ENCODE assay signal across 1 cellular context in the genomic region with DNA sequence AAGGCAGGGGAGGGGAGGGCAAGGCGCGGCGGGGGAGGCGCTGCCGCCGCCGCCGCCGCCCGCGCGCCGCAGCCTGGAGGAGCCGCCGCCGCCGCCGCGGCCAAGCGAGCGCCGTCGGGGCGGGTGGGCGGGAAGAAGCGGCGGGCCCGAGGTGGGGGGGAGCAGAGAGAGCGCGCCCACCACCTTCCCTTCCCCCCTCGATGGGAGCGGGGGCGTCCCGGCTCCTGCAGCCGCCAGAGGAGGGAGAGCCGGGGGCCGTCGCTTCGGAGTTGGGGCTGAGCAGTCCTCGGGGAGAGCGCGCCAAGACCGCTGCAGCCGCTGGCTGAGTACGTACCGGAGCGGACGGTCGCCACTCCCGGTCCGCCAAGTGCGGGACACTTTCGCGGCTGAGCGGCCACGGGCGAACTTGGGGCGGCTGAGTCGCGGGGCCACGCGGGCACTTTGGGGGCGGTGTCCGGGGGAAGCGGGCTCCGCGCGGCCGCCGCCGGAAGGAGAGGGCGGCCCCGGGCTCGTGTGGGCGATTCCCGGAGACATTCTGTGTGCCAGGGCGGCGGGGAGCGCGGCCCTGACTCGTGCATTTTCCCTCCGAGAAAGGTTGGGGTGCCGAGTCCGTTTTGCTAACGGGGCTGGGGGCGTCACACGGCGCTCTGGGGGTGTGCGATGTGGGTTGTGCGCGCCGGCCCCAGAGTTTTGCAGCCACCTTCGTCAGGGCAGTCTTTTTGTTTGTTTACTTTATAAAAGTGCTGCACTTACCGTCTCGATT.
TF ChIP-seq lines count a peak whose summit lies in the region.

A gene with protein sequence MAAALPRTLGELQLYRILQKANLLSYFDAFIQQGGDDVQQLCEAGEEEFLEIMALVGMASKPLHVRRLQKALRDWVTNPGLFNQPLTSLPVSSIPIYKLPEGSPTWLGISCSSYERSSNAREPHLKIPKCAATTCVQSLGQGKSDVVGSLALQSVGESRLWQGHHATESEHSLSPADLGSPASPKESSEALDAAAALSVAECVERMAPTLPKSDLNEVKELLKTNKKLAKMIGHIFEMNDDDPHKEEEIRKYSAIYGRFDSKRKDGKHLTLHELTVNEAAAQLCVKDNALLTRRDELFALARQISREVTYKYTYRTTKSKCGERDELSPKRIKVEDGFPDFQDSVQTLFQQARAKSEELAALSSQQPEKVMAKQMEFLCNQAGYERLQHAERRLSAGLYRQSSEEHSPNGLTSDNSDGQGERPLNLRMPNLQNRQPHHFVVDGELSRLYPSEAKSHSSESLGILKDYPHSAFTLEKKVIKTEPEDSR (plus strand): TSS at position 49 of the 763 bp plus-strand sequence. CDS start 10,094 bp downstream, outside the sequence.

TF ChIP-seq in HepG2, 621 proteins besides CTCF, POLR2A, EP300 and RAD21 (continued from another document and continues in another):
- TF ChIP-seq RFXAP (CRISPR knock-in tag; IDR thresholded peaks at IDR 0.05; ENCODE audit: borderline replicate concordance): no peak
- no peak; the same call in none of the 2 replicates for TF ChIP-seq ARNT2 (CRISPR knock-in tag; IDR thresholded peaks at IDR 0.05; ENCODE audit: low read depth)
- TF ChIP-seq ZNF530 (CRISPR knock-in tag; IDR thresholded peaks at IDR 0.05; ENCODE audit: low read depth): no peak
- TF ChIP-seq, protein P1, sequence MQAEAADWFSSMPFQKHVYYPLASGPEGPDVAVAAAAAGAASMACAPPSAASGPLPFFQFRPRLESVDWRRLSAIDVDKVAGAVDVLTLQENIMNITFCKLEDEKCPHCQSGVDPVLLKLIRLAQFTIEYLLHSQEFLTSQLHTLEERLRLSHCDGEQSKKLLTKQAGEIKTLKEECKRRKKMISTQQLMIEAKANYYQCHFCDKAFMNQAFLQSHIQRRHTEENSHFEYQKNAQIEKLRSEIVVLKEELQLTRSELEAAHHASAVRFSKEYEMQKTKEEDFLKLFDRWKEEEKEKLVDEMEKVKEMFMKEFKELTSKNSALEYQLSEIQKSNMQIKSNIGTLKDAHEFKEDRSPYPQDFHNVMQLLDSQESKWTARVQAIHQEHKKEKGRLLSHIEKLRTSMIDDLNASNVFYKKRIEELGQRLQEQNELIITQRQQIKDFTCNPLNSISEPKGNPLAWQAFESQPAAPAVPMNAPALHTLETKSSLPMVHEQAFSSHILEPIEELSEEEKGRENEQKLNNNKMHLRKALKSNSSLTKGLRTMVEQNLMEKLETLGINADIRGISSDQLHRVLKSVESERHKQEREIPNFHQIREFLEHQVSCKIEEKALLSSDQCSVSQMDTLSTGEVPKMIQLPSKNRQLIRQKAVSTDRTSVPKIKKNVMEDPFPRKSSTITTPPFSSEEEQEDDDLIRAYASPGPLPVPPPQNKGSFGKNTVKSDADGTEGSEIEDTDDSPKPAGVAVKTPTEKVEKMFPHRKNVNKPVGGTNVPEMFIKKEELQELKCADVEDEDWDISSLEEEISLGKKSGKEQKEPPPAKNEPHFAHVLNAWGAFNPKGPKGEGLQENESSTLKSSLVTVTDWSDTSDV (CRISPR knock-in tag; IDR thresholded peaks at IDR 0.05): 0 out of 2 replicates have a peak, but pooled peaks have one; percentile 94
- TF ChIP-seq FOXO1 (CRISPR knock-in tag; IDR thresholded peaks at IDR 0.05): peak; percentile 11; the same call in 1 of the 2 replicates
- TF ChIP-seq, protein P2, sequence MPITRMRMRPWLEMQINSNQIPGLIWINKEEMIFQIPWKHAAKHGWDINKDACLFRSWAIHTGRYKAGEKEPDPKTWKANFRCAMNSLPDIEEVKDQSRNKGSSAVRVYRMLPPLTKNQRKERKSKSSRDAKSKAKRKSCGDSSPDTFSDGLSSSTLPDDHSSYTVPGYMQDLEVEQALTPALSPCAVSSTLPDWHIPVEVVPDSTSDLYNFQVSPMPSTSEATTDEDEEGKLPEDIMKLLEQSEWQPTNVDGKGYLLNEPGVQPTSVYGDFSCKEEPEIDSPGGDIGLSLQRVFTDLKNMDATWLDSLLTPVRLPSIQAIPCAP (CRISPR knock-in tag; IDR thresholded peaks at IDR 0.05; ENCODE audit: low read depth): no peak
- TF ChIP-seq FOXC1 (CRISPR knock-in tag; IDR thresholded peaks at IDR 0.05; ENCODE audit: borderline replicate concordance): peak; percentile 71; the same call in 1 of the 2 replicates
- TF ChIP-seq ZNF557 (CRISPR knock-in tag; IDR thresholded peaks at IDR 0.05): no peak
- TF ChIP-seq, protein P3, sequence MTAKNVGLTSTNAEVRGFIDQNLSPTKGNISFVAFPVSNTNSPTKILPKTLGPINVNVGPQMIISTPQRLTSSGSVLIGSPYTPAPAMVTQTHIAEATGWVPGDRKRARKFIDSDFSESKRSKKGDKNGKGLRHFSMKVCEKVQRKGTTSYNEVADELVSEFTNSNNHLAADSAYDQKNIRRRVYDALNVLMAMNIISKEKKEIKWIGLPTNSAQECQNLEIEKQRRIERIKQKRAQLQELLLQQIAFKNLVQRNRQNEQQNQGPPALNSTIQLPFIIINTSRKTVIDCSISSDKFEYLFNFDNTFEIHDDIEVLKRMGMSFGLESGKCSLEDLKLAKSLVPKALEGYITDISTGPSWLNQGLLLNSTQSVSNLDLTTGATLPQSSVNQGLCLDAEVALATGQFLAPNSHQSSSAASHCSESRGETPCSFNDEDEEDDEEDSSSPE (CRISPR knock-in tag; IDR thresholded peaks at IDR 0.05): 0 out of 2 replicates have a peak, but pooled peaks have one; percentile 53
- peak; percentile 73; the same call in 1 of the 2 replicates for TF ChIP-seq MEIS2 (CRISPR knock-in tag; IDR thresholded peaks at IDR 0.05)
- TF ChIP-seq KAT2B (IDR thresholded peaks at IDR 0.05; ENCODE audit: borderline replicate concordance, low read depth, low read length): no peak
- TF ChIP-seq, protein P4, sequence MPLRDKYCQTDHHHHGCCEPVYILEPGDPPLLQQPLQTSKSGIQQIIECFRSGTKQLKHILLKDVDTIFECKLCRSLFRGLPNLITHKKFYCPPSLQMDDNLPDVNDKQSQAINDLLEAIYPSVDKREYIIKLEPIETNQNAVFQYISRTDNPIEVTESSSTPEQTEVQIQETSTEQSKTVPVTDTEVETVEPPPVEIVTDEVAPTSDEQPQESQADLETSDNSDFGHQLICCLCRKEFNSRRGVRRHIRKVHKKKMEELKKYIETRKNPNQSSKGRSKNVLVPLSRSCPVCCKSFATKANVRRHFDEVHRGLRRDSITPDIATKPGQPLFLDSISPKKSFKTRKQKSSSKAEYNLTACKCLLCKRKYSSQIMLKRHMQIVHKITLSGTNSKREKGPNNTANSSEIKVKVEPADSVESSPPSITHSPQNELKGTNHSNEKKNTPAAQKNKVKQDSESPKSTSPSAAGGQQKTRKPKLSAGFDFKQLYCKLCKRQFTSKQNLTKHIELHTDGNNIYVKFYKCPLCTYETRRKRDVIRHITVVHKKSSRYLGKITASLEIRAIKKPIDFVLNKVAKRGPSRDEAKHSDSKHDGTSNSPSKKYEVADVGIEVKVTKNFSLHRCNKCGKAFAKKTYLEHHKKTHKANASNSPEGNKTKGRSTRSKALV (CRISPR knock-in tag; IDR thresholded peaks at IDR 0.05): peak; percentile 82
- TF ChIP-seq CBX5 (CRISPR knock-in tag; IDR thresholded peaks at IDR 0.05; ENCODE audit: borderline replicate concordance): 0 out of 2 replicates have a peak, but pooled peaks have one; percentile 14
- no peak for TF ChIP-seq PHF21A (CRISPR knock-in tag; IDR thresholded peaks at IDR 0.05)
- TF ChIP-seq ZNF724P (CRISPR knock-in tag; IDR thresholded peaks at IDR 0.05; ENCODE audit: borderline replicate concordance): peak; percentile 64; the same call in 1 of the 2 replicates
- no peak for TF ChIP-seq KAT8 (CRISPR knock-in tag; IDR thresholded peaks at IDR 0.05)
- no peak for TF ChIP-seq AHR (CRISPR knock-in tag; IDR thresholded peaks at IDR 0.05)
- TF ChIP-seq U2AF2 (IDR thresholded peaks at IDR 0.05; ENCODE audit: low read depth, low read length): no peak
- TF ChIP-seq SP5 (CRISPR knock-in tag; IDR thresholded peaks at IDR 0.05; ENCODE audit: borderline replicate concordance, low read depth): no peak
- TF ChIP-seq, protein P5, sequence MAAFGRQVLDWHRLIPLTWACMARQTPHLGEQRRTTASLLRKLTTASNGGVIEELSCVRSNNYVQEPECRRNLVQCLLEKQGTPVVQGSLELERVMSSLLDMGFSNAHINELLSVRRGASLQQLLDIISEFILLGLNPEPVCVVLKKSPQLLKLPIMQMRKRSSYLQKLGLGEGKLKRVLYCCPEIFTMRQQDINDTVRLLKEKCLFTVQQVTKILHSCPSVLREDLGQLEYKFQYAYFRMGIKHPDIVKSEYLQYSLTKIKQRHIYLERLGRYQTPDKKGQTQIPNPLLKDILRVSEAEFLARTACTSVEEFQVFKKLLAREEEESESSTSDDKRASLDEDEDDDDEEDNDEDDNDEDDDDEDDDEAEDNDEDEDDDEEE (CRISPR knock-in tag; IDR thresholded peaks at IDR 0.05): 0 out of 2 replicates have a peak, but pooled peaks have one; percentile 20
- 0 out of 2 replicates have a peak, but pooled peaks have one; percentile 41 for TF ChIP-seq SIN3A (IDR thresholded peaks at IDR 0.05; ENCODE audit: borderline replicate concordance, low read depth, low read length)
- TF ChIP-seq ZNF746 (CRISPR knock-in tag; IDR thresholded peaks at IDR 0.05): peak; percentile 84
- peak; percentile 75; the same call in 1 of the 2 replicates for TF ChIP-seq ZNF543 (CRISPR knock-in tag; IDR thresholded peaks at IDR 0.05)
- TF ChIP-seq MED1 (CRISPR knock-in tag; IDR thresholded peaks at IDR 0.05): peak; percentile 48; the same call in 1 of the 2 replicates
- TF ChIP-seq ONECUT2 (CRISPR knock-in tag; IDR thresholded peaks at IDR 0.05): no peak
- peak; percentile 76; the same call in 1 of the 2 replicates for TF ChIP-seq KDM5B (CRISPR knock-in tag; IDR thresholded peaks at IDR 0.05; ENCODE audit: borderline replicate concordance)
- no peak for TF ChIP-seq MYNN (CRISPR knock-in tag; IDR thresholded peaks at IDR 0.05; ENCODE audit: low read depth)
- TF ChIP-seq ZNF251 (CRISPR knock-in tag; IDR thresholded peaks at IDR 0.05): 0 out of 2 replicates have a peak, but pooled peaks have one; percentile 28
- TF ChIP-seq, protein P6, sequence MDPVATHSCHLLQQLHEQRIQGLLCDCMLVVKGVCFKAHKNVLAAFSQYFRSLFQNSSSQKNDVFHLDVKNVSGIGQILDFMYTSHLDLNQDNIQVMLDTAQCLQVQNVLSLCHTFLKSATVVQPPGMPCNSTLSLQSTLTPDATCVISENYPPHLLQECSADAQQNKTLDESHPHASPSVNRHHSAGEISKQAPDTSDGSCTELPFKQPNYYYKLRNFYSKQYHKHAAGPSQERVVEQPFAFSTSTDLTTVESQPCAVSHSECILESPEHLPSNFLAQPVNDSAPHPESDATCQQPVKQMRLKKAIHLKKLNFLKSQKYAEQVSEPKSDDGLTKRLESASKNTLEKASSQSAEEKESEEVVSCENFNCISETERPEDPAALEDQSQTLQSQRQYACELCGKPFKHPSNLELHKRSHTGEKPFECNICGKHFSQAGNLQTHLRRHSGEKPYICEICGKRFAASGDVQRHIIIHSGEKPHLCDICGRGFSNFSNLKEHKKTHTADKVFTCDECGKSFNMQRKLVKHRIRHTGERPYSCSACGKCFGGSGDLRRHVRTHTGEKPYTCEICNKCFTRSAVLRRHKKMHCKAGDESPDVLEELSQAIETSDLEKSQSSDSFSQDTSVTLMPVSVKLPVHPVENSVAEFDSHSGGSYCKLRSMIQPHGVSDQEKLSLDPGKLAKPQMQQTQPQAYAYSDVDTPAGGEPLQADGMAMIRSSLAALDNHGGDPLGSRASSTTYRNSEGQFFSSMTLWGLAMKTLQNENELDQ (CRISPR knock-in tag; IDR thresholded peaks at IDR 0.05; ENCODE audit: borderline replicate concordance): no peak
- no peak for TF ChIP-seq CEBPB (IDR thresholded peaks at IDR 0.05; ENCODE audit: borderline replicate concordance, low read depth, low read length)
- no peak for TF ChIP-seq TCF12 (IDR thresholded peaks at IDR 0.05)
- TF ChIP-seq TCF12 (CRISPR knock-in tag; IDR thresholded peaks at IDR 0.05): peak; percentile 53; the same call in 1 of the 2 replicates
- no peak for TF ChIP-seq MATR3 (CRISPR knock-in tag; IDR thresholded peaks at IDR 0.05)
- TF ChIP-seq, protein P7, sequence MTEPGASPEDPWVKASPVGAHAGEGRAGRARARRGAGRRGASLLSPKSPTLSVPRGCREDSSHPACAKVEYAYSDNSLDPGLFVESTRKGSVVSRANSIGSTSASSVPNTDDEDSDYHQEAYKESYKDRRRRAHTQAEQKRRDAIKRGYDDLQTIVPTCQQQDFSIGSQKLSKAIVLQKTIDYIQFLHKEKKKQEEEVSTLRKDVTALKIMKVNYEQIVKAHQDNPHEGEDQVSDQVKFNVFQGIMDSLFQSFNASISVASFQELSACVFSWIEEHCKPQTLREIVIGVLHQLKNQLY (CRISPR knock-in tag; IDR thresholded peaks at IDR 0.05): no peak
- TF ChIP-seq PRMT3 (CRISPR knock-in tag; IDR thresholded peaks at IDR 0.05; ENCODE audit: borderline replicate concordance, low read depth): no peak
- no peak for TF ChIP-seq ZNF615 (CRISPR knock-in tag; IDR thresholded peaks at IDR 0.05; ENCODE audit: borderline replicate concordance)
- no peak for TF ChIP-seq TRIM24 (CRISPR knock-in tag; IDR thresholded peaks at IDR 0.05)
- TF ChIP-seq HCFC1 (IDR thresholded peaks at IDR 0.05; ENCODE audit: low read depth, low read length): no peak
- no peak for TF ChIP-seq SIX1 (CRISPR knock-in tag; IDR thresholded peaks at IDR 0.05; ENCODE audit: borderline replicate concordance)
- TF ChIP-seq ZMYM2 (CRISPR knock-in tag; IDR thresholded peaks at IDR 0.05): no peak
- no peak for TF ChIP-seq ZNF253 (CRISPR knock-in tag; IDR thresholded peaks at IDR 0.05; ENCODE audit: borderline replicate concordance)
